ENCODE assay signal across 14 cellular contexts in the genomic region with DNA sequence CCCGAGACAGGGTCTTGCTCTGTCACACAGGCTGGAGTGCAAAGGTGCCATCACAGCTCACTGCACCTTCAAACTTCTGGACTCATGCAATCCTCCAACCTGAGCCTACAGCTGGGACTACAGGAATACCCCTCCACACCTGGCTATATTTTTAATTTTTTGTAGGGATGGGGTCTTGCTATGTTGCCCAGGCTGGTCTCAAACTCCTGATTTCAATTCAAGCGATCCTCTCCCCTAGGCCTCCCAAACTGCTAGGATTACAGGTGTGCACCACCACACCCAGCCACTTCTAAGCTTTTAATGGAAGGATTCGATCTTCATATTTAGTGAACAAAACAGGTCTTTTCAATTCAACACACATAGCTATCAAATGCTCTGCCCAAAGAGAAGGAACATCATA. TPM values are rescaled to one million over a fixed set of nuclear protein-coding genes. Genes with fewer than 3 reads are reported as not detected.
DNase-seq lines count a peak whose midpoint lies in the region; ATAC-seq and TF ChIP-seq lines count a peak whose summit lies in the region.
"Had no signal": no experiment of that assay in that cellular context is flagged by ENCODE, and none has a peak within 500 bp of the region (broad histone marks: within the 10 kb centered on the region; RNA-seq: fewer than 3 reads in every experiment).

No MANE protein-coding gene starts in this region.

- no peak for DNase-seq in stimulated activated naive CD8-positive, alpha-beta T cell treated with anti-CD3 and anti-CD28 coated beads, Interleukin-15, Interleukin-2, amounts not matched to agents 100 U/mL and 50 U/mL, for 24 hours
- DNase-seq in WTC11 (ENCODE audit: low spot score) (no peak), nephron progenitor cell (no peak)
- DNase-seq in activated effector memory CD4-positive, alpha-beta T cell treated with Interleukin-2 at 50 U/mL for 16 hours = no peak
- DNase-seq: Caco-2; CD8-positive, alpha-beta memory T cell; DND-41; GDM1; GM23248 had no signal

- H3K9me3 Mint-ChIP-seq in stimulated activated naive CD8-positive, alpha-beta T cell treated with anti-CD3 and anti-CD28 coated beads, Interleukin-15, Interleukin-2, amounts not matched to agents 100 ng/mL and 50 ng/mL, for 24 hours = no peaks in the 10 kb centered on the region
- H3K9me3 Mint-ChIP-seq in WTC11 (no peaks in the 10 kb centered on the region), nephron progenitor cell (no peaks in the 10 kb centered on the region)
- H3K9me3 Mint-ChIP-seq: CD14-positive monocyte; CD8-positive, alpha-beta memory T cell had no signal

- TF ChIP-seq CTCF in WTC11 (IDR thresholded peaks at IDR 0.05) = no peak
- TF ChIP-seq CTCF in nephron progenitor cell (IDR thresholded peaks at IDR 0.05) = no peak

- peaks cover 4% of the 10 kb centered on the region for H3K4me1 Mint-ChIP-seq in stimulated activated naive CD8-positive, alpha-beta T cell treated with anti-CD3 and anti-CD28 coated beads, Interleukin-15, Interleukin-2, amounts not matched to agents 100 ng/mL and 50 ng/mL, for 24 hours (ENCODE audit: low read depth)
- no peaks in the 10 kb centered on the region for H3K4me1 Mint-ChIP-seq in WTC11
- H3K4me1 Mint-ChIP-seq in nephron progenitor cell = no peaks in the 10 kb centered on the region
- H3K4me1 Mint-ChIP-seq: CD14-positive monocyte had no signal

- ATAC-seq in stimulated activated naive CD8-positive, alpha-beta T cell treated with anti-CD3 and anti-CD28 coated beads, Interleukin-15, Interleukin-2, amounts not matched to agents 100 U/mL and 50 U/mL, for 24 hours = no peak
- ATAC-seq in WTC11 (no peak), GM21515 (IDR thresholded peaks at IDR 0.05; ENCODE audit: unreplicated experiment) (no peak)
- ATAC-seq: A549 had no signal

- H3K27me3 Mint-ChIP-seq in stimulated activated naive CD8-positive, alpha-beta T cell treated with anti-CD3 and anti-CD28 coated beads, Interleukin-15, Interleukin-2, amounts not matched to agents 100 ng/mL and 50 ng/mL, for 24 hours = no peaks in the 10 kb centered on the region
- H3K27me3 Mint-ChIP-seq in WTC11 (ENCODE audit: low read depth) (no peaks in the 10 kb centered on the region), nephron progenitor cell (ENCODE audit: low read depth, poor library complexity) (peaks cover 2% of the 10 kb centered on the region)
- H3K27me3 Mint-ChIP-seq: CD8-positive, alpha-beta memory T cell had no signal

- CTCF ChIA-PET in WTC11 (lab: Charles Lee) = no interaction called here

- H3K27ac Mint-ChIP-seq in stimulated activated naive CD8-positive, alpha-beta T cell treated with anti-CD3 and anti-CD28 coated beads, Interleukin-15, Interleukin-2, amounts not matched to agents 100 ng/mL and 50 ng/mL, for 24 hours = peak overlapping the region; percentile 11
- H3K27ac Mint-ChIP-seq in WTC11 (no peak overlapping the region), nephron progenitor cell (peak overlapping the region; percentile 88)

- POLR2A ChIA-PET in WTC11 (lab: Charles Lee) = no interaction called here

- peaks cover 80% of the 10 kb centered on the region for H3K36me3 Mint-ChIP-seq in stimulated activated naive CD8-positive, alpha-beta T cell treated with anti-CD3 and anti-CD28 coated beads, Interleukin-15, Interleukin-2, amounts not matched to agents 100 ng/mL and 50 ng/mL, for 24 hours (ENCODE audit: low read depth)
- H3K36me3 Mint-ChIP-seq in WTC11 (peaks cover 88% of the 10 kb centered on the region), nephron progenitor cell (ENCODE audit: low read depth) (peaks cover 86% of the 10 kb centered on the region)

- H3K4me3 Mint-ChIP-seq in stimulated activated naive CD8-positive, alpha-beta T cell treated with anti-CD3 and anti-CD28 coated beads, Interleukin-15, Interleukin-2, amounts not matched to agents 100 ng/mL and 50 ng/mL, for 24 hours = no peak overlapping the region
- H3K4me3 Mint-ChIP-seq in WTC11 (no peak overlapping the region), nephron progenitor cell (no peak overlapping the region)
- H3K4me3 Mint-ChIP-seq: CD14-positive monocyte; CD8-positive, alpha-beta memory T cell had no signal

TF ChIP-seq in WTC11, 78 proteins besides CTCF, POLR2A, EP300 and RAD21:
- TF ChIP-seq ATF1 (CRISPR knock-in tag; IDR thresholded peaks at IDR 0.05) = no peak
- peak; percentile 2; the same call in 1 of the 2 replicates for TF ChIP-seq ZNF121 (CRISPR knock-in tag; IDR thresholded peaks at IDR 0.05)
- TF ChIP-seq JAZF1 (CRISPR knock-in tag; IDR thresholded peaks at IDR 0.05) = no peak
- TF ChIP-seq MXD4 (CRISPR knock-in tag; IDR thresholded peaks at IDR 0.05; ENCODE audit: borderline replicate concordance) = no peak

RNA-seq across cellular contexts. Expression of a gene that starts 29.7 kb away (rescaled TPM):
- 4.0 to 5.2 TPM (median 4.5 TPM) in 3 replicates for total RNA-seq in WTC11 (2021)
- total RNA-seq: HT1080 had no signal

RNA-seq across cellular contexts. Expression of a gene that starts 58.8 kb away (rescaled TPM):
- 64.9 to 66.5 TPM (median 66.3 TPM) in 3 replicates for total RNA-seq in WTC11 (2021)
